In the genomic region with DNA sequence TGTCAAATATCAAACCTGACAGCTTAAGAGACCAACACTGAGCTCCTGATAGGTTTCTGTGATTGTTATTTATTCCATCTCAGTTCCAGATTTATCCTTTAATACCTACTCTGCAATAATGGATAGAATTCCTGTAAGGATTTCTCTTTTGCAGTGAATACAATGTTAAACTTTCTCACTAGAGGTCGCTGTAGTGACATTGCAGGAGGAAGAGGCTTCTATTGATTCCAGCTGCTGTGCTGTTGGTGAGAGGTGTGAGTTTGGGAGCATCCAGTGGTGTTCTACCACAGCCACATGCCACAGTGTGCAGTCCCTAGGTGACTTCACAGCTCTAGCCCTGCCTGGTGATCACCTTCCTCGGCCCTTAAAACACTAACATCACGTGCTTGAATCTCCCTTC, we compare ENCODE assay signal across 9 cellular contexts. TPM values are rescaled to one million over a fixed set of nuclear protein-coding genes. Genes with fewer than 3 reads are reported as not detected.
A peak's percentile ranks its signal among the peaks of the same experiment; 100 is the strongest.
DNase-seq lines count a peak whose midpoint lies in the region; ATAC-seq, FAIRE-seq and TF ChIP-seq lines count a peak whose summit lies in the region.
"Had no signal": no experiment of that assay in that cellular context is flagged by ENCODE, and none has a peak within 500 bp of the region (broad histone marks: within the 10 kb centered on the region; RNA-seq: fewer than 3 reads in every experiment).

No MANE protein-coding gene starts in this region.

- H3K27ac Mint-ChIP-seq in activated T-helper 2 cell treated with anti-CD3 and anti-CD28 coated beads, Interferon-gamma antibody, Interleukin-2, Interleukin-4, amounts not matched to agents 10 μg/mL and 5 μg/mL and 100 μg/mL, durations not matched to agents 14 hours and 24 hours and 36 hours, result no peak overlapping the region

- H3K9me3 Mint-ChIP-seq in activated T-helper 2 cell treated with anti-CD3 and anti-CD28 coated beads, Interferon-gamma antibody, Interleukin-2, Interleukin-4, amounts not matched to agents 10 μg/mL and 5 μg/mL and 100 μg/mL, durations not matched to agents 14 hours and 24 hours and 36 hours, result peaks cover 2% of the 10 kb centered on the region

- H3K9me3 ChIP-seq in pancreas, result no peaks in the 10 kb centered on the region

- no peaks in the 10 kb centered on the region for H3K36me3 ChIP-seq in pancreas

- TF ChIP-seq CTCF in pancreas (IDR thresholded peaks at IDR 0.05), result peak; percentile 5 to 34 (median 31)

- ATAC-seq in pancreas, result peak in 3 of 4 donors; percentile 20 to 63 (median 48)
- ATAC-seq in GM18858 (IDR thresholded peaks at IDR 0.05; ENCODE audit: unreplicated experiment), result no peak

- DNase-seq in DMS 273 (lab: John Stamatoyannopoulos, UW; ENCODE audit: unreplicated experiment) (peak; percentile 56), DMS 273 treated with DMSO at 0.1 percent for 48 hours (lab: John Stamatoyannopoulos, UW) (no peak), NCI-H2081 (lab: John Stamatoyannopoulos, UW) (peak; percentile 11 to 42), dermis blood vessel endothelial cell (peak; percentile 45), pancreas (no peak), ecto neural progenitor cell (ENCODE audit: low spot score) (no peak)
- DNase-seq in activated T-helper 2 cell treated with anti-CD3 and anti-CD28 coated beads, Interferon-gamma antibody, Interleukin-2, Interleukin-4, amounts not matched to agents 10 μg/mL and 5 μg/mL and 100 μg/mL, durations not matched to agents 14 hours and 24 hours and 36 hours (ENCODE audit: low spot score), result no peak
- DNase-seq: 8988T had no signal

- 27 to 49% methylated on average over 3 of the region's 3 CpGs for WGBS in pancreas, 2 donors

- H3K4me3 Mint-ChIP-seq in activated T-helper 2 cell treated with anti-CD3 and anti-CD28 coated beads, Interferon-gamma antibody, Interleukin-2, Interleukin-4, amounts not matched to agents 10 μg/mL and 5 μg/mL and 100 μg/mL, durations not matched to agents 14 hours and 24 hours and 36 hours (ENCODE audit: low read depth), result no peak overlapping the region

- intact Hi-C loops in pancreas (cut with DNase I), result no loop called here
- intact Hi-C loops in activated T-helper 2 cell treated with anti-CD3 and anti-CD28 coated beads, Interferon-gamma antibody, Interleukin-2, Interleukin-4, amounts not matched to agents 10 μg/mL and 5 μg/mL and 100 μg/mL, durations not matched to agents 14 hours and 24 hours and 36 hours (cut with micrococcal nuclease), result no loop called here

- no peak for FAIRE-seq in pancreas (lab: Jason Lieb, UNC)

- H3K36me3 Mint-ChIP-seq in activated T-helper 2 cell treated with anti-CD3 and anti-CD28 coated beads, Interferon-gamma antibody, Interleukin-2, Interleukin-4, amounts not matched to agents 10 μg/mL and 5 μg/mL and 100 μg/mL, durations not matched to agents 14 hours and 24 hours and 36 hours (ENCODE audit: low read depth), result no peaks in the 10 kb centered on the region

- H3K27me3 Mint-ChIP-seq in activated T-helper 2 cell treated with anti-CD3 and anti-CD28 coated beads, Interferon-gamma antibody, Interleukin-2, Interleukin-4, amounts not matched to agents 10 μg/mL and 5 μg/mL and 100 μg/mL, durations not matched to agents 14 hours and 24 hours and 36 hours (ENCODE audit: low read depth), result no peaks in the 10 kb centered on the region

- H3K4me1 ChIP-seq in pancreas, result no peaks in the 10 kb centered on the region

- no peak overlapping the region for H3K27ac ChIP-seq in pancreas

- no peaks in the 10 kb centered on the region for H3K4me1 Mint-ChIP-seq in activated T-helper 2 cell treated with anti-CD3 and anti-CD28 coated beads, Interferon-gamma antibody, Interleukin-2, Interleukin-4, amounts not matched to agents 10 μg/mL and 5 μg/mL and 100 μg/mL, durations not matched to agents 14 hours and 24 hours and 36 hours (ENCODE audit: low read depth)

- H3K4me3 ChIP-seq in pancreas, result no peak overlapping the region

- H3K27me3 ChIP-seq in pancreas, result no peaks in the 10 kb centered on the region

RNA-seq across cellular contexts. Expression of gene DCAF8L2, which starts 34.6 kb away (rescaled TPM):
- total RNA-seq in dermis blood vessel endothelial cell (not detected in 2 replicates), pancreas (not detected)
- not detected for polyA plus RNA-seq in pancreas
- total RNA-seq in activated T-helper 2 cell treated with anti-CD3 and anti-CD28 coated beads, Interferon-gamma antibody, Interleukin-2, Interleukin-4, amounts not matched to agents 10 μg/mL and 5 μg/mL and 100 μg/mL, durations not matched to agents 14 hours and 24 hours and 36 hours, result not detected in 2 replicates

Comparison
In these comparisons a context has a peak if more than half of its experiments do, and no peak if none do; other contexts are left out.
1. DNase-seq: peak in DMS 273 (single experiment), NCI-H2081 (2 of 2) and dermis blood vessel endothelial cell (single experiment); none in DMS 273 treated with DMSO at 0.1 percent for 48 hours (single experiment), pancreas (0 of 6), ecto neural progenitor cell (single experiment) and activated T-helper 2 cell treated with anti-CD3 and anti-CD28 coated beads, Interferon-gamma antibody, Interleukin-2, Interleukin-4, amounts not matched to agents 10 μg/mL and 5 μg/mL and 100 μg/mL, durations not matched to agents 14 hours and 24 hours and 36 hours (single experiment).